In genomic region chr17:82600731-82601446, GRCh38 we compare ENCODE assay signal across 17 cellular contexts. TPM values are rescaled to one million over a fixed set of nuclear protein-coding genes. Genes with fewer than 3 reads are reported as not detected.
DNase-seq lines count a peak whose midpoint lies in the region; ATAC-seq and TF ChIP-seq lines count a peak whose summit lies in the region.
"Had no signal": no experiment of that assay in that cellular context is flagged by ENCODE, and none has a peak within 500 bp of the region (broad histone marks: within the 10 kb centered on the region; RNA-seq: fewer than 3 reads in every experiment).

No MANE protein-coding gene starts in this region.

- in situ Hi-C loops in gastrocnemius medialis (cut with MboI; ENCODE audit: low sequenced_read_pairs in 4 of 4): no loop called here

- H3K9me2 ChIP-seq in SK-N-SH: no peaks in the 10 kb centered on the region

- no peaks in the 10 kb centered on the region for H3K27me3 ChIP-seq in SK-N-SH (ENCODE audit: insufficient read depth)
- no peaks in the 10 kb centered on the region for H3K27me3 ChIP-seq in dorsolateral prefrontal cortex
- no peaks in the 10 kb centered on the region for H3K27me3 ChIP-seq in right atrium auricular region
- no peaks in the 10 kb centered on the region for H3K27me3 ChIP-seq in gastrocnemius medialis

- no peak for TF ChIP-seq EP300 in SK-N-SH (IDR thresholded peaks at IDR 0.05; ENCODE audit: borderline replicate concordance in 1 of 2, low read depth in 1 of 2, low read length in 1 of 2)

- intact Hi-C loops in dorsolateral prefrontal cortex (cut with DNase I) (no loop called here), gastrocnemius medialis (cut with DNase I; ENCODE audit: low total_unique reads) (no loop called here)

- no peak for TF ChIP-seq CTCF in SK-N-SH (IDR thresholded peaks at IDR 0.05)
- no peak for TF ChIP-seq CTCF in dorsolateral prefrontal cortex (IDR thresholded peaks at IDR 0.05 in 54 of 56, conservative IDR thresholded peaks at IDR 0.05 in 2 of 56; ENCODE audit: low read depth in 1 of 56, partially characterized antibody in 56 of 56)
- TF ChIP-seq CTCF in right atrium auricular region (IDR thresholded peaks at IDR 0.05): no peak
- no peak for TF ChIP-seq CTCF in gastrocnemius medialis (IDR thresholded peaks at IDR 0.05 in 4 of 5, conservative IDR thresholded peaks at IDR 0.05 in 1 of 5)

- no peak overlapping the region for H3K27ac ChIP-seq in SK-N-SH (ENCODE audit: low read depth in 2 of 2, low read length in 1 of 2)
- peak overlapping the region in 42 of 59 donors; percentile 1 to 87 (median 38) for H3K27ac ChIP-seq in dorsolateral prefrontal cortex
- H3K27ac ChIP-seq in right atrium auricular region: peak overlapping the region; percentile 60 to 69
- peak overlapping the region in 3 of 4 donors; percentile 45 to 57 (median 48) for H3K27ac ChIP-seq in gastrocnemius medialis
- H3K27ac ChIP-seq: 22Rv1, HL-60, SK-N-MC had no signal

- no peak overlapping the region for H3K4me3 ChIP-seq in SK-N-SH (ENCODE audit: low read depth in 2 of 2, low read length in 1 of 2)
- H3K4me3 ChIP-seq in dorsolateral prefrontal cortex: no peak overlapping the region
- no peak overlapping the region for H3K4me3 ChIP-seq in right atrium auricular region
- no peak overlapping the region for H3K4me3 ChIP-seq in gastrocnemius medialis
- H3K4me3 ChIP-seq: SK-N-MC had no signal

- H2AFZ ChIP-seq in SK-N-SH (ENCODE audit: low read depth): no peak overlapping the region

- CTCF ChIA-PET in SK-N-SH (lab: Yijun Ruan, JAX): interaction anchor here (0.8 to 1.5 kb wide), 4 partner anchors 10 to 570 kb away, joined by 3 to 5 read pairs (median 4); no protein-coding TSS in a partner anchor

- H3K36me3 ChIP-seq in SK-N-SH (replicated peaks in 1 of 2; ENCODE audit: control insufficient read depth in 1 of 2, insufficient read depth in 2 of 2, low read length in 1 of 2) (peaks cover 58 to 75% of the 10 kb centered on the region in 2 experiments), right atrium auricular region (peaks cover 45% of the 10 kb centered on the region), gastrocnemius medialis (peaks cover 0 to 33% of the 10 kb centered on the region in 2 donors)

- no peak for TF ChIP-seq RAD21 in SK-N-SH (IDR thresholded peaks at IDR 0.05; ENCODE audit: low read length)

- H3K4me2 ChIP-seq in SK-N-SH: no peak overlapping the region

- H3K4me1 ChIP-seq in SK-N-SH (ENCODE audit: control insufficient read depth in 1 of 2, insufficient read depth in 2 of 2, low read depth in 1 of 2, low read length in 1 of 2) (no peaks in the 10 kb centered on the region; a peak in 1 of 4 replicates), right atrium auricular region (peaks cover 0 to 49% of the 10 kb centered on the region in 2 donors), gastrocnemius medialis (peaks cover 7 to 18% of the 10 kb centered on the region in 2 donors)

- POLR2A ChIA-PET in SK-N-SH (lab: Yijun Ruan, JAX): no interaction called here

- WGBS in SK-N-SH (ENCODE audit: low lambda C conversion rate): 96% methylated on average over 36 of the region's 37 CpGs

- ATAC-seq in SK-N-SH treated with all-trans-retinoic acid at 6 μM for 48 hours (no peak), gastrocnemius medialis (no peak)

- H3F3A ChIP-seq in SK-N-SH (replicated peaks; ENCODE audit: insufficient read depth): peaks cover 13% of the 10 kb centered on the region

- H3K9ac ChIP-seq in SK-N-SH: no peak overlapping the region

- no peaks in the 10 kb centered on the region for H4K20me1 ChIP-seq in SK-N-SH (ENCODE audit: insufficient read depth)

- no peak for TF ChIP-seq POLR2A in gastrocnemius medialis (IDR thresholded peaks at IDR 0.05)

- H3K9me3 ChIP-seq in SK-N-SH (no peaks in the 10 kb centered on the region), right atrium auricular region (no peaks in the 10 kb centered on the region), gastrocnemius medialis (no peaks in the 10 kb centered on the region)

- DNase-seq in SK-N-SH (peak; percentile 35), dorsolateral prefrontal cortex (peak in 1 of 10 donors; percentile 23), right atrium auricular region (ENCODE audit: low spot score) (no peak), gastrocnemius medialis (no peak), NCI-H524 (lab: John Stamatoyannopoulos, UW) (no peak), AML-193 (lab: John Stamatoyannopoulos, UW) (no peak), retina (no peak)
- DNase-seq: DMS79; KBM-7; NCI-H1092; NCI-H2227 treated with DMSO at 0.1 percent for 48 hours; NCI-H69; NK-92 treated with Interleukin-12 subunit alpha and Interleukin-12 subunit beta, amount 100 ng/mL, for 24 hours had no signal

- H3K79me2 ChIP-seq in SK-N-SH (ENCODE audit: insufficient read depth): peaks cover 22% of the 10 kb centered on the region

TF ChIP-seq in SK-N-SH, 30 proteins besides CTCF, POLR2A, EP300 and RAD21 (continues in another document):
- no peak for TF ChIP-seq PBX3 (IDR thresholded peaks at IDR 0.05)
- no peak for TF ChIP-seq ELF1 (IDR thresholded peaks at IDR 0.05)
- TF ChIP-seq ZBTB33 (IDR thresholded peaks at IDR 0.05; ENCODE audit: borderline replicate concordance, low read depth): no peak
- no peak for TF ChIP-seq NFIC (IDR thresholded peaks at IDR 0.05; ENCODE audit: borderline replicate concordance)
- no peak for TF ChIP-seq JUND (IDR thresholded peaks at IDR 0.05)
- TF ChIP-seq TCF12 (IDR thresholded peaks at IDR 0.05): no peak

TF ChIP-seq in SK-N-SH treated with all-trans-retinoic acid at 6 μM for 48 hours, 23 proteins besides CTCF, POLR2A, EP300 and RAD21 (continues in another document):
- no peak for TF ChIP-seq ARNTL (CRISPR knock-in tag; IDR thresholded peaks at IDR 0.05; ENCODE audit: borderline replicate concordance, low read depth)
- no peak for TF ChIP-seq ZNF8 (CRISPR knock-in tag; IDR thresholded peaks at IDR 0.05)
- TF ChIP-seq ZNF70 (CRISPR knock-in tag; IDR thresholded peaks at IDR 0.05): no peak
- TF ChIP-seq CSRNP3 (CRISPR knock-in tag; IDR thresholded peaks at IDR 0.05): no peak
- no peak for TF ChIP-seq TSHZ2 (CRISPR knock-in tag; IDR thresholded peaks at IDR 0.05)
- no peak for TF ChIP-seq ISL1 (CRISPR knock-in tag; IDR thresholded peaks at IDR 0.05)
- TF ChIP-seq GLIS3 (CRISPR knock-in tag; IDR thresholded peaks at IDR 0.05): no peak
- TF ChIP-seq SNAI2 (CRISPR knock-in tag; IDR thresholded peaks at IDR 0.05): no peak
- no peak for TF ChIP-seq POU6F1 (CRISPR knock-in tag; IDR thresholded peaks at IDR 0.05; ENCODE audit: borderline replicate concordance, low read depth)
- no peak for TF ChIP-seq ZFP3 (CRISPR knock-in tag; IDR thresholded peaks at IDR 0.05)
- TF ChIP-seq ZNF565 (CRISPR knock-in tag; conservative IDR thresholded peaks at IDR 0.05; ENCODE audit: low read depth): no peak

RNA-seq across cellular contexts. Expression of gene WDR45B, which starts 47.4 kb away (rescaled TPM):
- polyA plus RNA-seq in SK-N-SH (2012; rRNA removed): 171 and 191 TPM in 2 replicates
- polyA plus RNA-seq in SK-N-SH (2012; cell fraction: cytosol; rRNA removed): 142 and 159 TPM in 2 replicates
- 164 and 253 TPM in 2 replicates for polyA plus RNA-seq in SK-N-SH (2012; cell fraction: nucleus; rRNA removed)
- 100 to 1,000 TPM in 7 of 120 experiments, 10 to 100 TPM in 113; 61.0 to 110 (median 83.4) TPM for total RNA-seq in dorsolateral prefrontal cortex
- total RNA-seq in right atrium auricular region: 10 to 100 TPM; 41.2 to 46.4 TPM
- total RNA-seq in gastrocnemius medialis: 10 to 100 TPM; 28.0 to 39.2 (median 34.8) TPM

Comparison
In these comparisons a context has a peak if more than half of its experiments do, and no peak if none do; other contexts are left out.
1. H3K27ac ChIP-seq: peak in dorsolateral prefrontal cortex (42 of 59), right atrium auricular region (2 of 2) and gastrocnemius medialis (3 of 4); none in SK-N-SH (0 of 2).